22 cellular contexts compared by ENCODE assay signal in genomic region chr5:113478691-113479090, GRCh38. TPM values are rescaled to one million over a fixed set of nuclear protein-coding genes. Genes with fewer than 3 reads are reported as not detected.
DNase-seq lines count a peak whose midpoint lies in the region; ATAC-seq, FAIRE-seq and TF ChIP-seq lines count a peak whose summit lies in the region.
"Had no signal": no experiment of that assay in that cellular context is flagged by ENCODE, and none has a peak within 500 bp of the region (broad histone marks: within the 10 kb centered on the region; RNA-seq: fewer than 3 reads in every experiment).

No MANE protein-coding gene starts in this region.

- no peak for TF ChIP-seq RAD21 in A549 (conservative IDR thresholded peaks at IDR 0.05 in 1 of 2, IDR thresholded peaks at IDR 0.05 in 1 of 2)

- WGBS in A549 (ENCODE audit: missing lambda C conversion rate) = 48% methylated on average over 3 of the region's 3 CpGs

- ATAC-seq in A549 (no peak), HG02840 (IDR thresholded peaks at IDR 0.05; ENCODE audit: low FRiP score, unreplicated experiment) (no peak)

- H3K9me3 ChIP-seq in A549 = no peaks in the 10 kb centered on the region

- no peak for TF ChIP-seq CTCF in A549 (IDR thresholded peaks at IDR 0.05)
- no peak for TF ChIP-seq CTCF in fibroblast of villous mesenchyme (IDR thresholded peaks at IDR 0.05; ENCODE audit: insufficient read depth, low read depth, low read length)

- FAIRE-seq in A549 (lab: Jason Lieb, UNC) = peak; percentile 83
- FAIRE-seq: GM12891 had no signal

- TF ChIP-seq EP300 in A549 (IDR thresholded peaks at IDR 0.05) = no peak

- no peak overlapping the region for H3K4me2 ChIP-seq in A549

- no peak for DNase-seq in A549 (ENCODE audit: low read depth in 1 of 2, low spot score in 1 of 2)
- DNase-seq in SK-N-DZ (ENCODE audit: low spot score) = peak; percentile 53
- peak; percentile 30 for DNase-seq in fibroblast of villous mesenchyme (ENCODE audit: low read depth)
- no peak for DNase-seq in activated effector memory CD4-positive, alpha-beta T cell treated with Interleukin-2 at 50 U/mL for 16 hours
- DNase-seq in hypothalamus (lab: John Stamatoyannopoulos, UW) = no peak
- DNase-seq: 8988T; C1 segment of cervical spinal cord; Calu3; CD4-positive, alpha-beta memory T cell; COR-L47; DMS53; DMS79 treated with DMSO at 0.1 percent for 48 hours; GF-D8; GOT3; H7; HCEC 1CT had no signal

- no peak overlapping the region for H3K27ac ChIP-seq in A549

- H3K4me3 ChIP-seq in A549 (no peak overlapping the region), fibroblast of villous mesenchyme (ENCODE audit: low read depth, low read length) (no peak overlapping the region)

- POLR2A ChIA-PET in A549 (lab: Yijun Ruan, JAX) = no interaction called here

- no peaks in the 10 kb centered on the region for H3K4me1 ChIP-seq in A549

- CTCF ChIA-PET in A549 (lab: Yijun Ruan, JAX) = interaction anchor here (0.6 kb wide), 1 partner anchor 573 kb away, joined by 3 read pairs; no protein-coding TSS in a partner anchor

- no peak for TF ChIP-seq POLR2A in A549 (IDR thresholded peaks at IDR 0.05; ENCODE audit: low read length)

TF ChIP-seq in A549, 52 proteins besides CTCF, POLR2A, EP300 and RAD21:
- TF ChIP-seq BCL3 (IDR thresholded peaks at IDR 0.05) (no peak), CHD4 (IDR thresholded peaks at IDR 0.05; ENCODE audit: borderline replicate concordance) (no peak), MAX (IDR thresholded peaks at IDR 0.05) (no peak), BHLHE40 (IDR thresholded peaks at IDR 0.05; ENCODE audit: low read depth, low read length) (no peak), ZNF302 (CRISPR knock-in tag; IDR thresholded peaks at IDR 0.05) (no peak), HOXB13 (CRISPR knock-in tag; IDR thresholded peaks at IDR 0.05; ENCODE audit: low read depth) (no peak), RCOR1 (IDR thresholded peaks at IDR 0.05; ENCODE audit: low read depth, low read length) (no peak), RNF2 (IDR thresholded peaks at IDR 0.05; ENCODE audit: borderline replicate concordance, low read depth) (no peak), EHMT2 (IDR thresholded peaks at IDR 0.05; ENCODE audit: low read depth) (no peak), MYC (IDR thresholded peaks at IDR 0.05; ENCODE audit: borderline replicate concordance, low read length) (no peak), CHD2 (IDR thresholded peaks at IDR 0.05; ENCODE audit: low read length, partially characterized antibody) (no peak), JUNB (IDR thresholded peaks at IDR 0.05) (no peak)

RNA-seq across cellular contexts. Expression of gene MCC, which starts 9.6 kb away (rescaled TPM):
- polyA plus RNA-seq in A549 (2011; rRNA removed) (0.09 and 0.22 TPM in 2 replicates), A549 (2017; fragmentation: RNase III; extraction: RNeasy Plus Mini Kit Qiagen cat#74134 plus additional on column Dnase treatment) (0.10 to 0.31 TPM (median 0.20 TPM) in 3 replicates)
- polyA plus RNA-seq in A549 (2012; cell fraction: cytosol; rRNA removed) = 0.05 and 0.06 TPM in 2 replicates
- 0.04 and 0.05 TPM in 2 replicates for polyA plus RNA-seq in A549 (2012; cell fraction: nucleus; rRNA removed)
- 0.34 and 1.7 TPM in 2 replicates for polyA minus RNA-seq in A549 (2011; rRNA and poly(A)+ RNA removed)
- polyA plus RNA-seq in SK-N-DZ (2014; cell fraction: cytosol; rRNA removed) = 30.4 and 37.3 TPM in 2 replicates
- 20.1 and 23.2 TPM in 2 replicates for polyA plus RNA-seq in SK-N-DZ (2014; cell fraction: nucleus; rRNA removed)
- 25.4 and 37.6 TPM in 2 replicates for total RNA-seq in fibroblast of villous mesenchyme

RNA-seq across cellular contexts. Expression of gene YTHDC2, which starts 34.8 kb away (rescaled TPM):
- polyA plus RNA-seq in A549 (2011; rRNA removed) (16.5 and 19.0 TPM in 2 replicates), A549 (2017; fragmentation: RNase III; extraction: RNeasy Plus Mini Kit Qiagen cat#74134 plus additional on column Dnase treatment) (15.6 to 17.2 TPM (median 16.4 TPM) in 3 replicates)
- polyA plus RNA-seq in A549 (2012; cell fraction: cytosol; rRNA removed) = 3.0 and 3.8 TPM in 2 replicates
- 4.7 and 7.1 TPM in 2 replicates for polyA plus RNA-seq in A549 (2012; cell fraction: nucleus; rRNA removed)
- 11.0 and 14.8 TPM in 2 replicates for polyA minus RNA-seq in A549 (2011; rRNA and poly(A)+ RNA removed)
- 14.4 and 19.9 TPM in 2 replicates for polyA plus RNA-seq in SK-N-DZ (2014; cell fraction: cytosol; rRNA removed)
- 32.9 and 52.2 TPM in 2 replicates for polyA plus RNA-seq in SK-N-DZ (2014; cell fraction: nucleus; rRNA removed)
- total RNA-seq in fibroblast of villous mesenchyme = 31.1 and 32.2 TPM in 2 replicates

RNA-seq across cellular contexts. Expression of gene TSSK1B, which starts 43.9 kb away (rescaled TPM):
- not detected in 2 replicates for polyA plus RNA-seq in A549 (2011; rRNA removed)
- not detected in 2 replicates for polyA plus RNA-seq in A549 (2012; cell fraction: cytosol; rRNA removed)
- 0.01 TPM in 1 of 2 replicates, not detected in the other for polyA plus RNA-seq in A549 (2012; cell fraction: nucleus; rRNA removed)
- polyA plus RNA-seq in A549 (2017; fragmentation: RNase III; extraction: RNeasy Plus Mini Kit Qiagen cat#74134 plus additional on column Dnase treatment) = not detected in 3 replicates
- polyA minus RNA-seq in A549 (2011; rRNA and poly(A)+ RNA removed) = not detected in 2 replicates
- not detected in 2 replicates for polyA plus RNA-seq in SK-N-DZ (2014; cell fraction: cytosol; rRNA removed)
- not detected in 2 replicates for polyA plus RNA-seq in SK-N-DZ (2014; cell fraction: nucleus; rRNA removed)
- total RNA-seq in fibroblast of villous mesenchyme = 0.43 and 0.64 TPM in 2 replicates
- total RNA-seq: A673; Calu3; CD4-positive, alpha-beta memory T cell; Daoy; G401; H7 had no signal
- polyA plus RNA-seq: BJ; CD4-positive, alpha-beta memory T cell had no signal

Comparison
In these comparisons a context has a peak if more than half of its experiments do, and no peak if none do; other contexts are left out.
1. DNase-seq: peak in SK-N-DZ (single experiment) and fibroblast of villous mesenchyme (single experiment); none in A549 (0 of 2), activated effector memory CD4-positive, alpha-beta T cell treated with Interleukin-2 at 50 U/mL for 16 hours (single experiment) and hypothalamus (0 of 51).